In the genomic region with DNA sequence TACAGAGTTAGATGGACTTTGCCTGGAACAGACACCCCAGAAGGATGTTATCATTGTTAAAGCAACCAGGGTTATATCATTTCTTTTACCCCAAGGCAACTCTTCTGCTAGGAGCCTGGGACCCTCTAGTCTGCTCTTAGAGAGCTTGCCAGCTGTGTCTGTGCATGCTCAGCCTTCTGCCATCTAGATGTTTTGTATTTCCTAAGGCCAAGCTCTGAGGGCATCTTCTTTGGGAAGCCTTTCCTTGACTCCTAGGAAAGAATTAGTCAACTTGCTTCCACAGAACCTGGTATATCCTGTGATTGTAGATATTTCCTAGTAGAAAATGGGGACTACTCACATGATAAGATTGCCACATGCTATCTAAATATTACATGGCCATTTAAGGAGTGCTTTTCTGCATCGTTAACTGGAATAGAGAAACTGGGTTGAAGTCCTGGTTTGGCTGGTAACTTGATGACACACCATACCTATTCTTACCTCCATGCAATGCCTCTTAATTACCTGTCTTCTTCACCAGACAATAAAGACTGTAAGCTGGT, we compare ENCODE assay signal across 9 cellular contexts.
DNase-seq lines count a peak whose midpoint lies in the region; ATAC-seq, FAIRE-seq and TF ChIP-seq lines count a peak whose summit lies in the region.
"Had no signal": no experiment of that assay in that cellular context is flagged by ENCODE, and none has a peak within 500 bp of the region (broad histone marks: within the 10 kb centered on the region; RNA-seq: fewer than 3 reads in every experiment).

No MANE protein-coding gene starts in this region.

- H3K4me3 ChIP-seq in coronary artery: no peak overlapping the region
- H3K4me3 ChIP-seq in psoas muscle: no peak overlapping the region
- H3K4me3 ChIP-seq in prostate gland: no peak overlapping the region
- no peak overlapping the region for H3K4me3 ChIP-seq in sigmoid colon

- intact Hi-C loops in psoas muscle (cut with DNase I): no loop called here
- intact Hi-C loops in prostate gland (cut with DNase I): loop anchor here (5.0 kb wide), 1 partner anchor 129 kb away; no protein-coding TSS in a partner anchor
- intact Hi-C loops in sigmoid colon (cut with DNase I): no loop called here

- TF ChIP-seq POLR2A in GM12891 (IDR thresholded peaks at IDR 0.05; ENCODE audit: low read depth, low read length): no peak
- TF ChIP-seq POLR2A in prostate gland (IDR thresholded peaks at IDR 0.05): no peak
- TF ChIP-seq POLR2A in sigmoid colon (IDR thresholded peaks at IDR 0.05): no peak

- no peaks in the 10 kb centered on the region for H3K27me3 ChIP-seq in psoas muscle (ENCODE audit: insufficient read depth in 3 of 3, low read length in 2 of 3)
- H3K27me3 ChIP-seq in prostate gland (replicated peaks; ENCODE audit: insufficient read depth): no peaks in the 10 kb centered on the region
- H3K27me3 ChIP-seq in sigmoid colon: no peaks in the 10 kb centered on the region

- peak overlapping the region; percentile 20 to 54 for H3K27ac ChIP-seq in coronary artery
- H3K27ac ChIP-seq in psoas muscle: peak overlapping the region; percentile 56
- peak overlapping the region in 1 of 2 donors; percentile 24 for H3K27ac ChIP-seq in prostate gland
- peak overlapping the region in 1 of 4 donors; percentile 2 for H3K27ac ChIP-seq in sigmoid colon

- H3K36me3 ChIP-seq in psoas muscle (ENCODE audit: insufficient read depth in 1 of 2, low read depth in 1 of 2): no peaks in the 10 kb centered on the region
- H3K36me3 ChIP-seq in prostate gland: no peaks in the 10 kb centered on the region
- H3K36me3 ChIP-seq in sigmoid colon: no peaks in the 10 kb centered on the region

- H3K9me3 ChIP-seq in psoas muscle: no peaks in the 10 kb centered on the region
- no peaks in the 10 kb centered on the region for H3K9me3 ChIP-seq in prostate gland
- no peaks in the 10 kb centered on the region for H3K9me3 ChIP-seq in sigmoid colon

- FAIRE-seq in GM12891 (lab: Jason Lieb, UNC): peak; percentile 56

- DNase-seq in GM12891 (ENCODE audit: insufficient read length, low spot score): no peak
- peak; percentile 32 for DNase-seq in NCI-H2029 treated with DMSO at 0.1 percent for 48 hours (lab: John Stamatoyannopoulos, UW)
- DNase-seq in coronary artery (ENCODE audit: low spot score): no peak
- DNase-seq in psoas muscle: no peak
- DNase-seq in prostate gland (ENCODE audit: low spot score): no peak
- DNase-seq in sigmoid colon: no peak
- DNase-seq: stimulated activated CD4-positive, alpha-beta T cell treated with anti-CD3 and anti-CD28 coated beads, Interleukin-4, amount 100 ng/mL, for 24 hours had no signal

- peaks cover 78% of the 10 kb centered on the region for H3K4me1 ChIP-seq in psoas muscle
- H3K4me1 ChIP-seq in prostate gland (replicated peaks): no peaks in the 10 kb centered on the region
- peaks cover 0 to 63% (median 46%) of the 10 kb centered on the region in 4 donors for H3K4me1 ChIP-seq in sigmoid colon

- whole genome bisulfite sequencing in psoas muscle, 3 donors: 14 to 39% (median 15%) methylated on average over 1 of the region's 1 CpG
- WGBS in prostate gland: 55% methylated on average over 1 of the region's 1 CpG
- WGBS in sigmoid colon, 2 donors: 70 to 79% methylated on average over 1 of the region's 1 CpG

- TF ChIP-seq EP300 in sigmoid colon (IDR thresholded peaks at IDR 0.05): no peak

- ATAC-seq in psoas muscle (peak in 1 of 4 donors; percentile 22), HG03469 (IDR thresholded peaks at IDR 0.05; ENCODE audit: unreplicated experiment) (no peak), HG02884 (IDR thresholded peaks at IDR 0.05; ENCODE audit: unreplicated experiment) (no peak)

- TF ChIP-seq CTCF in coronary artery (IDR thresholded peaks at IDR 0.05): no peak
- TF ChIP-seq CTCF in psoas muscle (IDR thresholded peaks at IDR 0.05): no peak
- TF ChIP-seq CTCF in prostate gland (IDR thresholded peaks at IDR 0.05): no peak
- no peak for TF ChIP-seq CTCF in sigmoid colon (IDR thresholded peaks at IDR 0.05)

TF ChIP-seq in GM12891, 5 proteins besides CTCF, POLR2A, EP300 and RAD21:
- TF ChIP-seq PAX5 (IDR thresholded peaks at IDR 0.05; ENCODE audit: insufficient read depth, low read length, severe bottlenecking) (no peak), POU2F2 (IDR thresholded peaks at IDR 0.05; ENCODE audit: low read depth, low read length) (no peak), TAF1 (IDR thresholded peaks at IDR 0.05; ENCODE audit: low read depth, low read length) (no peak), SPI1 (IDR thresholded peaks at IDR 0.05; ENCODE audit: low read depth, low read length) (no peak), POLR2AphosphoS5 (IDR thresholded peaks at IDR 0.05; ENCODE audit: low read depth, low read length) (no peak)
